In the genomic region with DNA sequence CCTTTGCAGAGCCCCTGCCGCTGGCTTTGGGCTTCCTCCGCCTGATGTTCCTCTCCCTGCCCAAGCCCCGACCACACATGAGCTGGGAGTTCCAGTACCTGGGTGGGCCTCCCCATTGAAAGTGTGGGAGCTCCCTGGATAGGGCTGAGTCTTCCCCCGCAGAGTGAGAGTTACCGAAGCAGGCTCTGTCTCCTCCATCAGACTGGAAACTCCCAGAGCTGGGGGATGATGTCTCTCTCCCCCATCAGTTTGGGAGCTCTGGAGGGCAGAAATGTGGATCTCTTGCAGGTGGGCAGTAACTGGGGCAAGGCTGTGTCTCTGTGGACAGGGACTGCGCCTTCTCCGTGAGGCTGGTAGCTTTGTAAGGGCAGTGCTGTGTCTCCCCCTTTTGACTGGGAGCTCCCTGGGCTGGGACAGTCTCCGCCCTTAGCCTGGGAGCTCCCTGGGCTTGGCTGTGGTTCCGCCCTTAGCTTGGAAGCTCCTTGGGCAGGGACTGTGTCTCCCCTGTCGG, we compare ENCODE assay signal across 8 cellular contexts. TPM values are rescaled to one million over a fixed set of nuclear protein-coding genes. Genes with fewer than 3 reads are reported as not detected.
DNase-seq lines count a peak whose midpoint lies in the region; ATAC-seq and TF ChIP-seq lines count a peak whose summit lies in the region.

No MANE protein-coding gene starts in this region.

- H3K9ac ChIP-seq in ES-I3 (ENCODE audit: low read depth, low read length) = peak overlapping the region; percentile 53
- H3K9ac ChIP-seq in NT2/D1 (ENCODE audit: insufficient read length, low read depth) = peak overlapping the region; percentile 76

- peak; percentile 16 for ATAC-seq in left lobe of liver
- no peak for ATAC-seq in activated CD4-positive, CD25-positive, alpha-beta regulatory T cell treated with anti-CD3 and anti-CD28 coated beads, Interleukin-2, amount 50 U/mL, for 24 hours
- ATAC-seq in GM18870 (IDR thresholded peaks at IDR 0.05; ENCODE audit: unreplicated experiment) = no peak

- H3K4me1 ChIP-seq in ES-I3 (ENCODE audit: insufficient read depth, low read length) = no peaks in the 10 kb centered on the region
- peaks cover 9% of the 10 kb centered on the region for H3K4me1 ChIP-seq in NT2/D1 (ENCODE audit: insufficient read depth, insufficient read length)

- TF ChIP-seq CTCF in choroid plexus epithelial cell (conservative IDR thresholded peaks at IDR 0.05; ENCODE audit: low read depth, low read length) = peak; percentile 21

- H3K4me3 ChIP-seq in NT2/D1 (ENCODE audit: insufficient read length, low read depth) = peak overlapping the region; percentile 88
- H3K4me3 ChIP-seq in choroid plexus epithelial cell (ENCODE audit: low read depth, low read length) = peak overlapping the region; percentile 78

- peaks cover 20% of the 10 kb centered on the region for H3K36me3 ChIP-seq in ES-I3 (ENCODE audit: insufficient read depth, low read length)
- peaks cover 48% of the 10 kb centered on the region for H3K36me3 ChIP-seq in NT2/D1 (ENCODE audit: insufficient read depth, insufficient read length, low read length)

- H3K27me3 ChIP-seq in NT2/D1 (ENCODE audit: insufficient read depth, insufficient read length) = no peaks in the 10 kb centered on the region

- no peaks in the 10 kb centered on the region for H3K9me3 ChIP-seq in ES-I3 (ENCODE audit: control insufficient read depth, insufficient read depth, low read length)
- H3K9me3 ChIP-seq in NT2/D1 (ENCODE audit: insufficient read depth, low read length) = no peaks in the 10 kb centered on the region

- no peak for DNase-seq in NT2/D1 (ENCODE audit: low read depth, low spot score)
- DNase-seq in choroid plexus epithelial cell (ENCODE audit: low read depth) = peak; percentile 45
- no peak for DNase-seq in left lobe of liver (ENCODE audit: low spot score)
- peak; percentile 7 for DNase-seq in superior temporal gyrus (ENCODE audit: extremely low spot score)
- DNase-seq in NCI-H1105 treated with DMSO at 0.1 percent for 48 hours (lab: John Stamatoyannopoulos, UW) = no peak

RNA-seq across cellular contexts. Expression of a gene that starts 0.8 kb away (rescaled TPM):
- 11.4 TPM for total RNA-seq in left lobe of liver

RNA-seq across cellular contexts. Expression of a gene that starts 14.9 kb away (rescaled TPM):
- not detected for total RNA-seq in left lobe of liver

RNA-seq across cellular contexts. Expression of a gene that starts 47.1 kb away (rescaled TPM):
- 24.9 TPM for total RNA-seq in left lobe of liver

RNA-seq across cellular contexts. Expression of a gene that starts 47.2 kb away (rescaled TPM):
- 1.3 TPM for total RNA-seq in left lobe of liver

RNA-seq across cellular contexts. Expression of a gene that starts 53.0 kb away (rescaled TPM):
- 7.0 TPM for total RNA-seq in left lobe of liver

Comparison
In these comparisons a context has a peak if more than half of its experiments do, and no peak if none do; other contexts are left out.
1. DNase-seq: peak in choroid plexus epithelial cell (single experiment) and superior temporal gyrus (single experiment); none in NT2/D1 (single experiment), left lobe of liver (single experiment) and NCI-H1105 treated with DMSO at 0.1 percent for 48 hours (single experiment).